Comparison of ENCODE assay signal across 20 cellular contexts in genomic region chr2:33453905-33454479, GRCh38. TPM values are rescaled to one million over a fixed set of nuclear protein-coding genes. Genes with fewer than 3 reads are reported as not detected.
DNase-seq lines count a peak whose midpoint lies in the region; ATAC-seq and TF ChIP-seq lines count a peak whose summit lies in the region.
"Had no signal": no experiment of that assay in that cellular context is flagged by ENCODE, and none has a peak within 500 bp of the region (broad histone marks: within the 10 kb centered on the region; RNA-seq: fewer than 3 reads in every experiment).

No MANE protein-coding gene starts in this region.

- H3K9ac ChIP-seq in PC-3 (ENCODE audit: low read length) = no peak overlapping the region
- H3K9ac ChIP-seq: BLaER1 had no signal

- no peak overlapping the region for H3K4me3 Mint-ChIP-seq in activated CD4-positive, alpha-beta T cell treated with anti-CD3 and anti-CD28 coated beads for 36 hours
- H3K4me3 Mint-ChIP-seq in activated CD4-positive, alpha-beta T cell treated with anti-CD3 and anti-CD28 coated beads, Interleukin-2, amount 10 ng/mL, durations not matched to agents 7 days and 5 days = no peak overlapping the region
- no peak overlapping the region for H3K4me3 Mint-ChIP-seq in HFFc6
- H3K4me3 Mint-ChIP-seq: B cell; CD4-positive, CD25-positive, alpha-beta regulatory T cell; CD8-positive, alpha-beta T cell had no signal

- H3K27ac ChIP-seq in PC-3 (ENCODE audit: low read length) = peak overlapping the region; percentile 14; the same call in 1 of the 2 replicates
- H3K27ac ChIP-seq: 22Rv1, BLaER1, C4-2B had no signal

- TF ChIP-seq CTCF in HFFc6 (IDR thresholded peaks at IDR 0.05) = no peak
- no peak for TF ChIP-seq CTCF in PC-3 (conservative IDR thresholded peaks at IDR 0.05; ENCODE audit: low read depth, low read length)

- no peak overlapping the region for H3K27ac Mint-ChIP-seq in activated CD4-positive, alpha-beta T cell treated with anti-CD3 and anti-CD28 coated beads for 36 hours
- H3K27ac Mint-ChIP-seq in activated CD4-positive, alpha-beta T cell treated with anti-CD3 and anti-CD28 coated beads, Interleukin-2, amount 10 ng/mL, durations not matched to agents 7 days and 5 days = no peak overlapping the region
- peak overlapping the region; percentile 2; the same call in 1 of the 2 replicates for H3K27ac Mint-ChIP-seq in HFFc6
- H3K27ac Mint-ChIP-seq: B cell; CD4-positive, CD25-positive, alpha-beta regulatory T cell; CD8-positive, alpha-beta T cell had no signal

- H3K9me3 ChIP-seq in PC-3 (ENCODE audit: low read length) = peaks cover 3% of the 10 kb centered on the region
- H3K9me3 ChIP-seq: HAP-1 had no signal

- CTCF ChIA-PET in activated CD4-positive, alpha-beta T cell treated with anti-CD3 and anti-CD28 coated beads for 36 hours (lab: Charles Lee) = no interaction called here
- CTCF ChIA-PET in activated CD4-positive, alpha-beta T cell treated with anti-CD3 and anti-CD28 coated beads, Interleukin-2, amount 10 ng/mL, durations not matched to agents 7 days and 5 days (lab: Charles Lee) = no interaction called here
- CTCF ChIA-PET in PC-3 (lab: Charles Lee) = no interaction called here

- no peaks in the 10 kb centered on the region for H3F3A ChIP-seq in PC-3 (ENCODE audit: low read length, unreplicated experiment)

- H3K79me2 ChIP-seq in PC-3 (ENCODE audit: low read length) = no peaks in the 10 kb centered on the region

- no peaks in the 10 kb centered on the region for H4K20me1 ChIP-seq in PC-3 (ENCODE audit: low read length)
- H4K20me1 ChIP-seq: BLaER1 had no signal

- H3K27me3 ChIP-seq in PC-3 (ENCODE audit: low read length) = no peaks in the 10 kb centered on the region
- H3K27me3 ChIP-seq: BLaER1 had no signal

- no peaks in the 10 kb centered on the region for H3K9me2 ChIP-seq in PC-3 (replicated peaks; ENCODE audit: low read length)

- H3K4me1 Mint-ChIP-seq in activated CD4-positive, alpha-beta T cell treated with anti-CD3 and anti-CD28 coated beads for 36 hours = peaks cover 3% of the 10 kb centered on the region
- no peaks in the 10 kb centered on the region for H3K4me1 Mint-ChIP-seq in activated CD4-positive, alpha-beta T cell treated with anti-CD3 and anti-CD28 coated beads, Interleukin-2, amount 10 ng/mL, durations not matched to agents 7 days and 5 days
- peaks cover 17% of the 10 kb centered on the region for H3K4me1 Mint-ChIP-seq in HFFc6 (ENCODE audit: low read depth)
- H3K4me1 Mint-ChIP-seq: CD4-positive, CD25-positive, alpha-beta regulatory T cell had no signal

- no peak overlapping the region for H3K4me3 ChIP-seq in PC-3 (ENCODE audit: low read length)
- H3K4me3 ChIP-seq: BLaER1, GM12878, HAP-1 had no signal

- no peak overlapping the region for H3K4me2 ChIP-seq in PC-3 (ENCODE audit: low read length)
- H3K4me2 ChIP-seq: BLaER1 had no signal

- no TSS peak for BruUV-seq in PC-3 (replicated peaks; lab: Mats Ljungman, UMichigan)

- H3K4me1 ChIP-seq in PC-3 (ENCODE audit: insufficient read depth, low read length) = no peaks in the 10 kb centered on the region
- H3K4me1 ChIP-seq: Caco-2, HAP-1 had no signal

- ATAC-seq in activated CD4-positive, alpha-beta T cell treated with anti-CD3 and anti-CD28 coated beads for 36 hours = peak; percentile 64
- ATAC-seq in PC-3 (peak; percentile 83), GM19035 (IDR thresholded peaks at IDR 0.05; ENCODE audit: unreplicated experiment) (no peak), HG02623 (IDR thresholded peaks at IDR 0.05; ENCODE audit: unreplicated experiment) (no peak), GM18907 (IDR thresholded peaks at IDR 0.05; ENCODE audit: unreplicated experiment) (no peak)
- ATAC-seq: CD8-positive, alpha-beta T cell; GM12878 had no signal

- H3K36me3 ChIP-seq in PC-3 (ENCODE audit: low read depth, low read length) = no peaks in the 10 kb centered on the region
- H3K36me3 ChIP-seq: BLaER1, HAP-1 had no signal

- no peaks in the 10 kb centered on the region for H3K27me3 Mint-ChIP-seq in activated CD4-positive, alpha-beta T cell treated with anti-CD3 and anti-CD28 coated beads for 36 hours
- peaks cover 8% of the 10 kb centered on the region for H3K27me3 Mint-ChIP-seq in activated CD4-positive, alpha-beta T cell treated with anti-CD3 and anti-CD28 coated beads, Interleukin-2, amount 10 ng/mL, durations not matched to agents 7 days and 5 days
- H3K27me3 Mint-ChIP-seq in HFFc6 (ENCODE audit: insufficient read depth) = no peaks in the 10 kb centered on the region
- H3K27me3 Mint-ChIP-seq: B cell had no signal

- intact Hi-C loops in activated CD4-positive, alpha-beta T cell treated with anti-CD3 and anti-CD28 coated beads for 36 hours (cut with DNase I, micrococcal nuclease) = no loop called here
- intact Hi-C loops in PC-3 (cut with micrococcal nuclease) = no loop called here

- DNase-seq in activated CD4-positive, alpha-beta T cell treated with anti-CD3 and anti-CD28 coated beads for 36 hours = no peak
- DNase-seq in activated CD4-positive, alpha-beta T cell treated with anti-CD3 and anti-CD28 coated beads, Interleukin-2, amount 10 ng/mL, durations not matched to agents 7 days and 5 days = no peak
- DNase-seq in HFFc6 (no peak), PC-3 (peak; percentile 38)
- DNase-seq: Caco-2; CD4-positive, CD25-positive, alpha-beta regulatory T cell; CD8-positive, alpha-beta T cell; DMS153; DND-41; GDM1; GOT3 had no signal

- POLR2A ChIA-PET in activated CD4-positive, alpha-beta T cell treated with anti-CD3 and anti-CD28 coated beads for 36 hours (lab: Charles Lee) = no interaction called here
- POLR2A ChIA-PET in activated CD4-positive, alpha-beta T cell treated with anti-CD3 and anti-CD28 coated beads, Interleukin-2, amount 10 ng/mL, durations not matched to agents 7 days and 5 days (lab: Charles Lee) = interaction anchor here (0.7 kb wide), 1 partner anchor 429 kb away, joined by 5 read pairs; no protein-coding TSS in a partner anchor
- POLR2A ChIA-PET in PC-3 (lab: Charles Lee; ENCODE audit: unreplicated experiment) = no interaction called here

- peaks cover 4% of the 10 kb centered on the region for H3K36me3 Mint-ChIP-seq in activated CD4-positive, alpha-beta T cell treated with anti-CD3 and anti-CD28 coated beads for 36 hours (ENCODE audit: low read depth)
- H3K36me3 Mint-ChIP-seq in activated CD4-positive, alpha-beta T cell treated with anti-CD3 and anti-CD28 coated beads, Interleukin-2, amount 10 ng/mL, durations not matched to agents 7 days and 5 days (ENCODE audit: low read depth) = no peaks in the 10 kb centered on the region
- H3K36me3 Mint-ChIP-seq in HFFc6 (ENCODE audit: low read depth) = peaks cover 28% of the 10 kb centered on the region
- H3K36me3 Mint-ChIP-seq: CD8-positive, alpha-beta T cell had no signal

- H2AFZ ChIP-seq in PC-3 (ENCODE audit: low read length) = no peak overlapping the region

- H3K9me3 Mint-ChIP-seq in activated CD4-positive, alpha-beta T cell treated with anti-CD3 and anti-CD28 coated beads for 36 hours (ENCODE audit: low read depth) = peaks cover 4% of the 10 kb centered on the region
- peaks cover 10% of the 10 kb centered on the region for H3K9me3 Mint-ChIP-seq in activated CD4-positive, alpha-beta T cell treated with anti-CD3 and anti-CD28 coated beads, Interleukin-2, amount 10 ng/mL, durations not matched to agents 7 days and 5 days
- H3K9me3 Mint-ChIP-seq in HFFc6 = peaks cover 22% of the 10 kb centered on the region

RNA-seq across cellular contexts. Expression of gene RASGRP3, which starts 22.5 kb away (rescaled TPM):
- 1 to 10 TPM; 3.9 to 4.5 TPM for total RNA-seq in activated CD4-positive, alpha-beta T cell treated with anti-CD3 and anti-CD28 coated beads for 36 hours
- total RNA-seq in activated CD4-positive, alpha-beta T cell treated with anti-CD3 and anti-CD28 coated beads, Interleukin-2, amount 10 ng/mL, durations not matched to agents 7 days and 5 days = 10 to 100 TPM; 11.8 to 13.7 TPM
- 1 to 10 TPM; 1.7 to 4.6 (median 3.0) TPM for total RNA-seq in HFFc6 (2021; fragmentation: NEBNext Ultra II Directional; extraction: Animal tissue kit (Norgen Biotek cat#: 25700))
- 0.15 and 0.52 TPM in 2 replicates for total RNA-seq in PC-3 (2014; rRNA removed)

Comparison
In these comparisons a context has a peak if more than half of its experiments do, and no peak if none do; other contexts are left out.
1. ATAC-seq: peak in activated CD4-positive, alpha-beta T cell treated with anti-CD3 and anti-CD28 coated beads for 36 hours (single experiment) and PC-3 (single experiment); none in GM19035 (single experiment), HG02623 (single experiment) and GM18907 (single experiment).